Comparison of ENCODE assay signal across 1 cellular context in genomic region chr10:69321037-69321715, GRCh38.
TF ChIP-seq lines count a peak whose summit lies in the region.

No MANE protein-coding gene starts in this region.

TF ChIP-seq in SK-N-SH treated with all-trans-retinoic acid at 6 μM for 48 hours, 23 proteins besides CTCF, POLR2A, EP300 and RAD21 (continued from another document):
- no peak for TF ChIP-seq PATZ1 (CRISPR knock-in tag; IDR thresholded peaks at IDR 0.05; ENCODE audit: borderline replicate concordance)
- TF ChIP-seq PPARA (CRISPR knock-in tag; IDR thresholded peaks at IDR 0.05; ENCODE audit: borderline replicate concordance), result no peak
- TF ChIP-seq TCF4 (CRISPR knock-in tag; IDR thresholded peaks at IDR 0.05; ENCODE audit: borderline replicate concordance), result no peak
- no peak for TF ChIP-seq ZFP30 (CRISPR knock-in tag; IDR thresholded peaks at IDR 0.05)
- TF ChIP-seq ZNF70 (CRISPR knock-in tag; IDR thresholded peaks at IDR 0.05), result no peak
- no peak for TF ChIP-seq ARNTL (CRISPR knock-in tag; IDR thresholded peaks at IDR 0.05; ENCODE audit: borderline replicate concordance, low read depth)
- TF ChIP-seq BACH2 (CRISPR knock-in tag; IDR thresholded peaks at IDR 0.05; ENCODE audit: borderline replicate concordance), result no peak
- TF ChIP-seq, protein P1, sequence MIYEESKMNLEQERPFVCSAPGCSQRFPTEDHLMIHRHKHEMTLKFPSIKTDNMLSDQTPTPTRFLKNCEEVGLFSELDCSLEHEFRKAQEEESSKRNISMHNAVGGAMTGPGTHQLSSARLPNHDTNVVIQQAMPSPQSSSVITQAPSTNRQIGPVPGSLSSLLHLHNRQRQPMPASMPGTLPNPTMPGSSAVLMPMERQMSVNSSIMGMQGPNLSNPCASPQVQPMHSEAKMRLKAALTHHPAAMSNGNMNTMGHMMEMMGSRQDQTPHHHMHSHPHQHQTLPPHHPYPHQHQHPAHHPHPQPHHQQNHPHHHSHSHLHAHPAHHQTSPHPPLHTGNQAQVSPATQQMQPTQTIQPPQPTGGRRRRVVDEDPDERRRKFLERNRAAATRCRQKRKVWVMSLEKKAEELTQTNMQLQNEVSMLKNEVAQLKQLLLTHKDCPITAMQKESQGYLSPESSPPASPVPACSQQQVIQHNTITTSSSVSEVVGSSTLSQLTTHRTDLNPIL (CRISPR knock-in tag; IDR thresholded peaks at IDR 0.05; ENCODE audit: low read depth), result no peak
- TF ChIP-seq TOX (CRISPR knock-in tag; IDR thresholded peaks at IDR 0.05; ENCODE audit: borderline replicate concordance), result no peak
